ENCODE assay signal across 21 cellular contexts in the genomic region with DNA sequence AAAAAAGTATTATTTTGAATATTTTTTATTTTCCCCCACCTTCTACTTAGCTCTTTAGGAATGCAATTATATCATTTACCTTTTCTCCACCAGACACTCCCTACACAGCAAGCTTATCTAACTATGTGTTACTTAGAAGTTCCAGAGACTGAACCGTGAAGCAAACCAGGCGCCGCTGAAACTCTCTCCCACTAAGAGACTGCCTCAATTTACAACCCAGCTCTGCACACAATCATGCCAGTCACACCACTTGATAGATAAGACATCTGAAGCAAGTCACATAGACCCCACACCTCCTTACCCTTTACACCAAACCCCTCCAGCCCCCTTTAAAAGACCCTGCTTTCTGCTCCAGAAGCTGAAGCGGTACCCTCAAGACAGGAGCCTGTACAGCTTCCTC.
DNase-seq lines count a peak whose midpoint lies in the region; TF ChIP-seq lines count a peak whose summit lies in the region.
"Had no signal": no experiment of that assay in that cellular context is flagged by ENCODE, and none has a peak within 500 bp of the region (broad histone marks: within the 10 kb centered on the region; RNA-seq: fewer than 3 reads in every experiment).

No MANE protein-coding gene starts in this region.

- H3K27ac ChIP-seq in cardiac muscle cell (peak overlapping the region; percentile 62), left ventricle myocardium inferior (replicated peaks) (no peak overlapping the region), hepatocyte (no peak overlapping the region)
- H3K27ac ChIP-seq: A549; BLaER1 treated with 17β-estradiol and CSF1 and Interleukin-3, amounts not matched to agents 10 nM and 100 nM; GM23248 had no signal

- H3K9me3 ChIP-seq in cardiac muscle cell (ENCODE audit: low read depth) (no peaks in the 10 kb centered on the region), left ventricle myocardium inferior (replicated peaks) (no peaks in the 10 kb centered on the region), hepatocyte (ENCODE audit: low read depth) (no peaks in the 10 kb centered on the region)
- H3K9me3 ChIP-seq: A549; BE2C; BLaER1 treated with 17β-estradiol and CSF1 and Interleukin-3, amounts not matched to agents 10 nM and 100 nM had no signal

- intact Hi-C loops in left ventricle myocardium inferior (cut with micrococcal nuclease) = no loop called here

- H3K27me3 ChIP-seq in cardiac muscle cell = no peaks in the 10 kb centered on the region
- H3K27me3 ChIP-seq in left ventricle myocardium inferior (ENCODE audit: low read depth) = no peaks in the 10 kb centered on the region
- H3K27me3 ChIP-seq in hepatocyte = no peaks in the 10 kb centered on the region
- H3K27me3 ChIP-seq: BE2C; BLaER1 treated with 17β-estradiol and CSF1 and Interleukin-3, amounts not matched to agents 10 nM and 100 nM had no signal

- no peaks in the 10 kb centered on the region for H3K36me3 ChIP-seq in cardiac muscle cell
- H3K36me3 ChIP-seq in left ventricle myocardium inferior = no peaks in the 10 kb centered on the region
- H3K36me3 ChIP-seq in hepatocyte (replicated peaks; ENCODE audit: insufficient read depth, low read depth) = no peaks in the 10 kb centered on the region
- H3K36me3 ChIP-seq: BE2C; BLaER1 treated with 17β-estradiol and CSF1 and Interleukin-3, amounts not matched to agents 10 nM and 100 nM had no signal

- peaks cover 4% of the 10 kb centered on the region for H3K36me3 Mint-ChIP-seq in mesothelial cell of epicardium
- H3K36me3 Mint-ChIP-seq: CD14-positive monocyte; CD8-positive, alpha-beta memory T cell had no signal

- DNase-seq in cardiac muscle cell (ENCODE audit: low read depth in 1 of 2, low spot score in 1 of 2) = peak in 1 of 2 donors; percentile 52
- no peak for DNase-seq in left ventricle myocardium inferior
- peak; percentile 34 for DNase-seq in ELF-1 (ENCODE audit: low read depth, low spot score)
- no peak for DNase-seq in hepatocyte (ENCODE audit: low spot score)
- DNase-seq in mesothelial cell of epicardium (ENCODE audit: low spot score in 2 of 2, unreplicated experiment in 2 of 2) = no peak
- DNase-seq in NCI-H510A treated with DMSO at 0.1 percent for 48 hours (lab: John Stamatoyannopoulos, UW) = no peak
- DNase-seq in NCI-H2171 treated with DMSO at 0.1 percent for 48 hours (lab: John Stamatoyannopoulos, UW) = no peak
- no peak for DNase-seq in activated CD8-positive, alpha-beta memory T cell treated with anti-CD3 and anti-CD28 coated beads, Interleukin-2, amount 50 U/mL, for 48 hours
- DNase-seq: 8988T; ACHN; AML-193; BE2C; CD4-positive, alpha-beta T cell; CD8-positive, alpha-beta memory T cell; DMS 273 treated with DMSO at 0.1 percent for 48 hours; DMS79; GM23248; H9 had no signal

- peak overlapping the region; percentile 87 for H3K27ac Mint-ChIP-seq in mesothelial cell of epicardium
- H3K27ac Mint-ChIP-seq: CD14-positive monocyte; CD4-positive, alpha-beta T cell; CD8-positive, alpha-beta memory T cell; H9 had no signal

- WGBS in hepatocyte (ENCODE audit: low lambda C conversion rate, missing lambda C conversion rate) = 60% methylated on average over 4 of the region's 4 CpGs

- H3K9me3 Mint-ChIP-seq in mesothelial cell of epicardium = peaks cover 10% of the 10 kb centered on the region
- H3K9me3 Mint-ChIP-seq: CD4-positive, alpha-beta T cell; CD8-positive, alpha-beta memory T cell; H9 had no signal

- TF ChIP-seq CTCF in cardiac muscle cell (IDR thresholded peaks at IDR 0.05; ENCODE audit: low read depth, low read length) (no peak), left ventricle myocardium inferior (IDR thresholded peaks at IDR 0.05; ENCODE audit: borderline replicate concordance) (no peak), hepatocyte (IDR thresholded peaks at IDR 0.05; ENCODE audit: poor library complexity) (no peak), mesothelial cell of epicardium (IDR thresholded peaks at IDR 0.05; ENCODE audit: unreplicated experiment) (no peak)

- H4K20me1 ChIP-seq in hepatocyte (ENCODE audit: insufficient read depth, poor library complexity, severe bottlenecking) = no peaks in the 10 kb centered on the region
- H4K20me1 ChIP-seq: BLaER1 treated with 17β-estradiol and CSF1 and Interleukin-3, amounts not matched to agents 10 nM and 100 nM had no signal

- H3K4me1 ChIP-seq in cardiac muscle cell (ENCODE audit: low read depth) (peaks cover 25% of the 10 kb centered on the region), left ventricle myocardium inferior (no peaks in the 10 kb centered on the region), hepatocyte (ENCODE audit: insufficient read depth) (peaks cover 11% of the 10 kb centered on the region)
- H3K4me1 ChIP-seq: A549 had no signal

- peaks cover 49% of the 10 kb centered on the region for H3K4me1 Mint-ChIP-seq in mesothelial cell of epicardium
- H3K4me1 Mint-ChIP-seq: CD14-positive monocyte; CD8-positive, alpha-beta memory T cell had no signal

- no peak overlapping the region for H3K4me3 ChIP-seq in cardiac muscle cell
- H3K4me3 ChIP-seq in left ventricle myocardium inferior = no peak overlapping the region
- no peak overlapping the region for H3K4me3 ChIP-seq in hepatocyte
- H3K4me3 ChIP-seq: A549; BLaER1 treated with 17β-estradiol and CSF1 and Interleukin-3, amounts not matched to agents 10 nM and 100 nM; GM23248 had no signal

- H3K27me3 Mint-ChIP-seq in mesothelial cell of epicardium (ENCODE audit: low read depth) = no peaks in the 10 kb centered on the region
- H3K27me3 Mint-ChIP-seq: CD4-positive, alpha-beta T cell had no signal

- H3K9me2 ChIP-seq in hepatocyte (replicated peaks; ENCODE audit: insufficient read depth) = no peaks in the 10 kb centered on the region

- H3K4me2 ChIP-seq in hepatocyte = peak overlapping the region; percentile 56
- H3K4me2 ChIP-seq: A549; BLaER1 treated with 17β-estradiol and CSF1 and Interleukin-3, amounts not matched to agents 10 nM and 100 nM had no signal

- peak overlapping the region; percentile 32 for H2AFZ ChIP-seq in hepatocyte
- H2AFZ ChIP-seq: GM23248 had no signal

- H3K79me2 ChIP-seq in hepatocyte = no peaks in the 10 kb centered on the region

- H3K4me3 Mint-ChIP-seq in mesothelial cell of epicardium = no peak overlapping the region
- H3K4me3 Mint-ChIP-seq: CD14-positive monocyte; CD4-positive, alpha-beta T cell; CD8-positive, alpha-beta memory T cell; H9 had no signal
